Comparison of ENCODE assay signal across 1 cellular context in the genomic region with DNA sequence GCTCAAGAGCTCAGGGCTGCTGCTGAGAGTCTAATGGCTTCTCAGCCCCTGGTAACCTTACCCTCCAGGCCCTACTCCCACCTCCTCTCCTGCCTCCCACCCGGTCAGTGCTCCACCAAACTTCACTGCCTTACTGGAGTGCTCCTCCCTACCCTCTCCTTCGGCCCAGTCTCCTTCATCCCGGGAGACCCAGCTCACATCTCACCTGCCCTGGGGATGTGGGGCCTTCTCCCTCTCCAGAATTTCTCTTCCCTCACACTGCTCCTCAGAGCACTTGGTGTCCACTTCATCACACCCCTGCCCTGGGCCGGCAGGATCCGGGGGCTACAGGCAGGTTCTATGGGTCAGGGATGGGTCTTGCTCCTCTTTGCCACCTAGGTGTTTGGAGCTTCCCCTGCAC.
TF ChIP-seq lines count a peak whose summit lies in the region.

No MANE protein-coding gene starts in this region.

TF ChIP-seq in GM12878, 131 proteins besides CTCF, POLR2A, EP300 and RAD21:
- TF ChIP-seq KDM1A (IDR thresholded peaks at IDR 0.05; ENCODE audit: borderline replicate concordance) (no peak), POLR2AphosphoS5 (IDR thresholded peaks at IDR 0.05; ENCODE audit: low read length) (0 out of 2 replicates have a peak, but pooled peaks have one; percentile 17)
